10 cellular contexts compared by ENCODE assay signal in the genomic region with DNA sequence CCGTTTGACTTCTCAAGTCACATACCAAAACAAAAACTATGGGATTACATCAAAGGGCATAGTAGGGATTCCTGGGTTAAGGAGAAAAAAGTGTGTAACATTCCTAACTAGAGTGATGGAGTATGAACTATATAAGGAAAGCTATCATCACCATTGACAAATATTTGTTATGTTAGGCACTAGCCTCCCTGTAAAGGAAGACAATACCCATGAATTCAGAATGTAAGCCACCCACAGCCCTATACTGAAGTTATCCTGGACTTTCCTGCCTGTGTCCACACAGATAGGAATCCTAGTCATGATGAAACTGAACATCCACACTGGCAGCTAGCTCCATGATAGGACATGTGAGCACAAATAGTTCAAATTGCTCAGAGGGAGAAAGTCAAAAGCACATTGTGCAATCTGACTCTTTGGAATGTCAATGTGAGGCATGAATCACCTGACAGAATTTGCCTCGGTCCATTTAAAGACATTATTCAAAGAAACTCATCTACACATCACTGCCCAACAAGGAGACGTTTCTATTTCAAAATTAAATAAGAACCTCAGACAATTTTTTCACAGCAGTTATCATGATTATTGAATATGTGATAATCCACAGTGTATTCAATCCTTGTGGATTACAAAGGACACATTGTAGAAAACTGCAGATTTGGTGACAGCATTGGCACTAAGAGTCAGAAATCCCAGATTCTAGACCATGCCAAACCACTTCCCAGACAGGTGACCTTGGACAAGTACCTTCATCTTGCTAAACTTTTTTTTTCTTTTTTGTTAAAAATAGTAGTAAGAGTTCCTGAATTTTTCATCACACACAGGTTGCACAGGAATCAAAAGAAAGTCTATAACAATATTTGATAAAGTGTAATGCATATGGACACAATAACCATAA.
A peak's percentile ranks its signal among the peaks of the same experiment; 100 is the strongest.
DNase-seq lines count a peak whose midpoint lies in the region; ATAC-seq and TF ChIP-seq lines count a peak whose summit lies in the region.
"Had no signal": no experiment of that assay in that cellular context is flagged by ENCODE, and none has a peak within 500 bp of the region (broad histone marks: within the 10 kb centered on the region; RNA-seq: fewer than 3 reads in every experiment).

No MANE protein-coding gene starts in this region.

- in situ Hi-C loops in ACHN (cut with HindIII; ENCODE audit: low pct_ligation_motif_present, low pct_unique_long_range_greater_than_20kb, low sequenced_read_pairs), result no loop called here

- H3K4me1 ChIP-seq in lung (ENCODE audit: control insufficient read depth in 2 of 2, insufficient read depth in 2 of 2, low read length in 2 of 2), result no peaks in the 10 kb centered on the region

- 0 out of 2 replicates have a peak, but pooled peaks cover 2% of the 10 kb centered on the region for H3K9me3 ChIP-seq in MG63
- H3K9me3 ChIP-seq in lung (ENCODE audit: control insufficient read depth in 2 of 2, insufficient read depth in 1 of 2, low read length in 1 of 2), result no peaks in the 10 kb centered on the region

- H3K4me3 ChIP-seq in MG63 (no peak overlapping the region), epithelial cell of esophagus (ENCODE audit: low read length) (no peak overlapping the region), lung (no peak overlapping the region)
- H3K4me3 ChIP-seq: K562 had no signal

- TF ChIP-seq CTCF in epithelial cell of esophagus (IDR thresholded peaks at IDR 0.05; ENCODE audit: insufficient read depth, low read depth, low read length, missing control alignments) (no peak), lung (IDR thresholded peaks at IDR 0.05; ENCODE audit: control extremely low read depth, extremely low read depth) (no peak)

- H3K27ac ChIP-seq in lung (ENCODE audit: low read depth in 1 of 2, low read length in 1 of 2), result peak overlapping the region in 1 of 2 donors; percentile 86

- DNase-seq in ACHN, result peak; percentile 82
- DNase-seq in MG63, result peak; percentile 38
- peak; percentile 100 for DNase-seq in epithelial cell of esophagus (ENCODE audit: low read depth)
- DNase-seq in lung (ENCODE audit: low spot score), result peak; percentile 41
- no peak for DNase-seq in NCI-H1092 (lab: John Stamatoyannopoulos, UW)
- no peak for DNase-seq in NOMO-1 treated with DMSO at 0.1 percent for 48 hours (lab: John Stamatoyannopoulos, UW; ENCODE audit: unreplicated experiment)
- no peak for DNase-seq in DMS153 treated with DMSO at 0.1 percent for 48 hours (lab: John Stamatoyannopoulos, UW; ENCODE audit: unreplicated experiment)
- DNase-seq: T-helper 2 cell had no signal

- 22 to 37% methylated on average over 3 of the region's 3 CpGs for WGBS in lung, 2 donors

- H3K27me3 ChIP-seq in MG63 (no peaks in the 10 kb centered on the region), lung (ENCODE audit: control insufficient read depth, insufficient read depth) (no peaks in the 10 kb centered on the region)

- peak; percentile 79 for ATAC-seq in lung (ENCODE audit: insufficient read depth, low FRiP score)
- ATAC-seq in HG03139 (IDR thresholded peaks at IDR 0.05; ENCODE audit: unreplicated experiment), result no peak
- ATAC-seq: K562 had no signal

- H3K36me3 ChIP-seq in MG63 (no peaks in the 10 kb centered on the region), lung (ENCODE audit: control insufficient read depth in 2 of 2, insufficient read depth in 2 of 2, low read length in 2 of 2) (no peaks in the 10 kb centered on the region)

Comparison
In these comparisons a context has a peak if more than half of its experiments do, and no peak if none do; other contexts are left out.
1. DNase-seq: peak in ACHN (single experiment), MG63 (single experiment), epithelial cell of esophagus (single experiment) and lung (single experiment); none in NCI-H1092 (single experiment), NOMO-1 treated with DMSO at 0.1 percent for 48 hours (single experiment) and DMS153 treated with DMSO at 0.1 percent for 48 hours (single experiment).